In the genomic region with DNA sequence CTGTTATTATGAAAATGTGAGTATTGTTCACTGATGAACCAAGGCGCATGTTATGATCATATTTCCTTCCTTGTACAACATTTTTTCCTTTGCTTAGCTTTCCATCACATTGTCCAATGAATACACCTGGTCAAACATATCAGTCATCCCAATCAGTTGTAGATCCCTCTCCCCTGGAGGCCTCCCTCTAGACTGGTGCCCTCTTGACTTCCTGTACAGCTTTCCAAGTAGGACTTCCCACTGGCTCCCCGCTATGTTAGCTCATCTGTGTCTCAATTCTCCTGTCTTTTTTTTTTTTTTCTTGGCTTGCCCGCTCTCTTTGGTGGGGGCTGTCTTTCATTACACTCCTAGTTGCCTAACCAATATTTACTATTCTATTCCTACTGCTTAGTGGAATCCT, we compare ENCODE assay signal across 12 cellular contexts.
DNase-seq lines count a peak whose midpoint lies in the region; TF ChIP-seq lines count a peak whose summit lies in the region.
"Had no signal": no experiment of that assay in that cellular context is flagged by ENCODE, and none has a peak within 500 bp of the region (broad histone marks: within the 10 kb centered on the region; RNA-seq: fewer than 3 reads in every experiment).

No MANE protein-coding gene starts in this region.

- H3K27ac ChIP-seq in tibial artery: no peak overlapping the region
- H3K27ac ChIP-seq: BLaER1 had no signal

- peak; percentile 3 for DNase-seq in NCI-H1092 treated with DMSO at 0.1 percent for 48 hours (lab: John Stamatoyannopoulos, UW)
- DNase-seq in NCI-H1092 (lab: John Stamatoyannopoulos, UW): no peak
- peak; percentile 9 for DNase-seq in LHCN-M2 (ENCODE audit: low read depth)
- DNase-seq in NCI-H2081 treated with DMSO at 0.1 percent for 48 hours (lab: John Stamatoyannopoulos, UW): peak; percentile 7
- DNase-seq in NCI-H1694 treated with DMSO at 0.1 percent for 48 hours (lab: John Stamatoyannopoulos, UW): no peak
- no peak for DNase-seq in mesenteric fat pad (ENCODE audit: low spot score)
- DNase-seq in tibial artery: no peak
- DNase-seq: 8988T; Calu3; CD4-positive, alpha-beta memory T cell; H9 had no signal

- no peaks in the 10 kb centered on the region for H3K9me3 ChIP-seq in tibial artery
- H3K9me3 ChIP-seq: BLaER1 had no signal

- no peak overlapping the region for H3K4me3 ChIP-seq in tibial artery
- H3K4me3 ChIP-seq: BLaER1 had no signal

- intact Hi-C loops in tibial artery (cut with DNase I; ENCODE audit: low total_unique reads): no loop called here

- no peak for TF ChIP-seq CTCF in tibial artery (IDR thresholded peaks at IDR 0.05)

- H3K36me3 ChIP-seq in tibial artery: no peaks in the 10 kb centered on the region
- H3K36me3 ChIP-seq: BLaER1 had no signal

- no peaks in the 10 kb centered on the region for H3K27me3 ChIP-seq in tibial artery
- H3K27me3 ChIP-seq: BLaER1 had no signal

- no peaks in the 10 kb centered on the region for H3K4me1 ChIP-seq in tibial artery
- H3K4me1 ChIP-seq: BLaER1 had no signal

Comparison
In these comparisons a context has a peak if more than half of its experiments do, and no peak if none do; other contexts are left out.
1. DNase-seq: peak in NCI-H1092 treated with DMSO at 0.1 percent for 48 hours (single experiment), LHCN-M2 (single experiment) and NCI-H2081 treated with DMSO at 0.1 percent for 48 hours (single experiment); none in NCI-H1092 (single experiment), NCI-H1694 treated with DMSO at 0.1 percent for 48 hours (single experiment), mesenteric fat pad (single experiment) and tibial artery (0 of 2).